In genomic region chr7:45296748-45297147, GRCh38 we compare ENCODE assay signal across 28 cellular contexts.
"Had no signal": no experiment of that assay in that cellular context is flagged by ENCODE, and none has a peak within 500 bp of the region (broad histone marks: within the 10 kb centered on the region; RNA-seq: fewer than 3 reads in every experiment).

No MANE protein-coding gene starts in this region.

- ATAC-seq: effector memory CD8-positive, alpha-beta T cell; esophagus mucosa; gastrocnemius medialis; heart right ventricle; left cardiac atrium; left lung; left ventricle myocardium superior; lower lobe of right lung; mucosa of descending colon had no signal

- FAIRE-seq: endometrium, islet of Langerhans, keratinocyte had no signal

- H3K4me3 ChIP-seq: colonic mucosa, esophagus squamous epithelium, gastrocnemius medialis, heart right ventricle, left lung, lower lobe of right lung, mucosa of descending colon had no signal

- H3K27ac Mint-ChIP-seq: dendritic cell treated with granulocyte-macrophage colony-stimulating factor and Interleukin-4, amounts not matched to agents 40 ng/mL and 50 ng/mL, for 4 days; effector memory CD8-positive, alpha-beta T cell; endodermal cell; mesothelial cell of epicardium had no signal

- DNase-seq: colonic mucosa; cortex of kidney; effector CD8-positive, alpha-beta T cell; effector memory CD8-positive, alpha-beta T cell; endodermal cell; erythroblast; esophagus squamous epithelium; foreskin fibroblast; foreskin melanocyte; gastrocnemius medialis; glutamatergic neuron; head of caudate nucleus; heart right ventricle; hippocampal formation; left cardiac atrium; left lung; left ventricle myocardium superior; lower lobe of right lung; mesenchymal stem cell; mucosa of descending colon; naive B cell had no signal

- H3K27ac ChIP-seq: colonic mucosa, epithelial cell of prostate, esophagus squamous epithelium, gastrocnemius medialis, heart right ventricle, left lung, lower lobe of right lung had no signal

- H3K36me3 ChIP-seq: colonic mucosa, esophagus squamous epithelium, gastrocnemius medialis, heart right ventricle, left lung, lower lobe of right lung had no signal

- H3K4me1 Mint-ChIP-seq: endodermal cell, naive B cell had no signal

- H3K36me3 Mint-ChIP-seq: mesothelial cell of epicardium, naive B cell had no signal

- H3K27me3 ChIP-seq: colonic mucosa, gastrocnemius medialis, heart right ventricle, left lung had no signal

- H3K9me3 ChIP-seq: colonic mucosa, esophagus squamous epithelium, gastrocnemius medialis, lower lobe of right lung, mucosa of descending colon had no signal

- H3K4me1 ChIP-seq: colonic mucosa, esophagus squamous epithelium, gastrocnemius medialis, left lung, lower lobe of right lung had no signal

- H3K9me3 Mint-ChIP-seq: dendritic cell treated with granulocyte-macrophage colony-stimulating factor and Interleukin-4, amounts not matched to agents 40 ng/mL and 50 ng/mL, for 4 days; effector memory CD8-positive, alpha-beta T cell; endodermal cell had no signal

- H3K4me3 Mint-ChIP-seq: dendritic cell treated with granulocyte-macrophage colony-stimulating factor and Interleukin-4, amounts not matched to agents 40 ng/mL and 50 ng/mL, for 4 days; effector memory CD8-positive, alpha-beta T cell; endodermal cell; mesothelial cell of epicardium; naive B cell had no signal
